Comparison of ENCODE assay signal across 28 cellular contexts in genomic region chr15:92087211-92087610, GRCh38.
"Had no signal": no experiment of that assay in that cellular context is flagged by ENCODE, and none has a peak within 500 bp of the region (broad histone marks: within the 10 kb centered on the region; RNA-seq: fewer than 3 reads in every experiment).

No MANE protein-coding gene starts in this region.

- H3K27ac ChIP-seq: neural progenitor cell, ovary, parathyroid adenoma, psoas muscle, right lobe of liver, sigmoid colon, stomach, thoracic aorta, thyroid gland, tibial nerve, upper lobe of left lung, vagina had no signal

- DNase-seq: occipital lobe; ovary; posterior cingulate gyrus; psoas muscle; right cardiac atrium; right lobe of liver; sigmoid colon; small intestine; stimulated activated CD4-positive, alpha-beta T cell treated with anti-CD3 and anti-CD28 coated beads, Interleukin-15, amount 100 ng/mL, for 24 hours; stimulated activated CD4-positive, alpha-beta T cell treated with anti-CD3 and anti-CD28 coated beads, Interleukin-2, amount 100 ng/mL, for 24 hours; stimulated activated CD4-positive, alpha-beta T cell treated with anti-CD3 and anti-CD28 coated beads, Interleukin-2, amount 100 ng/mL, for 48 hours; stimulated activated CD4-positive, alpha-beta T cell treated with anti-CD3 and anti-CD28 coated beads, Interleukin-4, amount 100 ng/mL, for 24 hours; stimulated activated naive B cell treated with anti-CD40 and anti-IgM and Interleukin-4, amounts not matched to agents 10 μg/mL and 1 μg/mL and 100 μg/mL, for 72 hours; stimulated activated naive CD4-positive, alpha-beta T cell treated with Interleukin-2 at 50 U/mL for 16 hours; stomach; trophoblast cell; upper lobe of left lung had no signal

- FAIRE-seq: small intestine, urothelium cell line had no signal

- H3K4me3 ChIP-seq: neural progenitor cell, ovary, psoas muscle, right lobe of liver, sigmoid colon, stomach, thoracic aorta, thyroid gland, tibial nerve, upper lobe of left lung, vagina had no signal

- H2AFZ ChIP-seq: neural progenitor cell, parathyroid adenoma had no signal

- H3K4me1 Mint-ChIP-seq: nephron; neural progenitor cell; stimulated activated naive B cell treated with anti-CD40 and anti-IgM and Interleukin-4, amounts not matched to agents 10 μg/mL and 1 μg/mL and 100 μg/mL, for 72 hours had no signal

- H3K9me3 Mint-ChIP-seq: nephron; neural progenitor cell; stimulated activated effector memory CD8-positive, alpha-beta T cell treated with anti-CD3 and anti-CD28 coated beads, Interleukin-12 subunit alpha, Interleukin-12 subunit beta, amount 100 ng/mL, for 72 hours; stimulated activated naive B cell treated with anti-CD40 and anti-IgM and Interleukin-4, amounts not matched to agents 10 μg/mL and 1 μg/mL and 100 μg/mL, for 72 hours; stimulated activated naive CD8-positive, alpha-beta T cell treated with anti-CD3 and anti-CD28 coated beads, Interleukin-15, Interleukin-2, amounts not matched to agents 100 ng/mL and 50 ng/mL, for 24 hours had no signal

- H3K27ac Mint-ChIP-seq: nephron; neural progenitor cell; progenitor cell of endocrine pancreas; stimulated activated effector memory CD8-positive, alpha-beta T cell treated with anti-CD3 and anti-CD28 coated beads, Interleukin-12 subunit alpha, Interleukin-12 subunit beta, amount 100 ng/mL, for 72 hours; stimulated activated naive B cell treated with anti-CD40 and anti-IgM and Interleukin-4, amounts not matched to agents 10 μg/mL and 1 μg/mL and 100 μg/mL, for 72 hours; stimulated activated naive CD8-positive, alpha-beta T cell treated with anti-CD3 and anti-CD28 coated beads, Interleukin-15, Interleukin-2, amounts not matched to agents 100 ng/mL and 50 ng/mL, for 24 hours had no signal

- H3K9ac ChIP-seq: neural progenitor cell, parathyroid adenoma had no signal

- H3K27me3 Mint-ChIP-seq: stimulated activated naive CD8-positive, alpha-beta T cell treated with anti-CD3 and anti-CD28 coated beads, Interleukin-15, Interleukin-2, amounts not matched to agents 100 ng/mL and 50 ng/mL, for 24 hours had no signal

- H3K36me3 ChIP-seq: neural progenitor cell, ovary, right lobe of liver, sigmoid colon, stomach, thoracic aorta, thyroid gland, tibial nerve, upper lobe of left lung, vagina had no signal

- H3K4me3 Mint-ChIP-seq: nephron; neural progenitor cell; stimulated activated effector memory CD8-positive, alpha-beta T cell treated with anti-CD3 and anti-CD28 coated beads, Interleukin-12 subunit alpha, Interleukin-12 subunit beta, amount 100 ng/mL, for 72 hours; stimulated activated naive B cell treated with anti-CD40 and anti-IgM and Interleukin-4, amounts not matched to agents 10 μg/mL and 1 μg/mL and 100 μg/mL, for 72 hours; stimulated activated naive CD8-positive, alpha-beta T cell treated with anti-CD3 and anti-CD28 coated beads, Interleukin-15, Interleukin-2, amounts not matched to agents 100 ng/mL and 50 ng/mL, for 24 hours had no signal

- ATAC-seq: psoas muscle; right cardiac atrium; right lobe of liver; stimulated activated effector memory CD8-positive, alpha-beta T cell treated with anti-CD3 and anti-CD28 coated beads, Interleukin-12 subunit alpha, Interleukin-12 subunit beta, amount 100 ng/mL, for 72 hours; stimulated activated naive B cell treated with anti-CD40 and anti-IgM and Interleukin-4, amounts not matched to agents 10 μg/mL and 1 μg/mL and 100 μg/mL, for 72 hours had no signal

- H3K27me3 ChIP-seq: neural progenitor cell, ovary, right lobe of liver, stomach, thyroid gland, tibial nerve, upper lobe of left lung, vagina had no signal

- H3K4me1 ChIP-seq: neural progenitor cell had no signal

- H3K36me3 Mint-ChIP-seq: stimulated activated effector memory CD8-positive, alpha-beta T cell treated with anti-CD3 and anti-CD28 coated beads, Interleukin-12 subunit alpha, Interleukin-12 subunit beta, amount 100 ng/mL, for 72 hours; stimulated activated naive B cell treated with anti-CD40 and anti-IgM and Interleukin-4, amounts not matched to agents 10 μg/mL and 1 μg/mL and 100 μg/mL, for 72 hours had no signal

- H3K9me3 ChIP-seq: ovary, psoas muscle, right lobe of liver, sigmoid colon, stomach, thoracic aorta, thyroid gland, tibial nerve, upper lobe of left lung, vagina had no signal

- H3K4me2 ChIP-seq: neural progenitor cell had no signal
